In genomic region chr7:55086413-55087201, GRCh38 we compare ENCODE assay signal across 7 cellular contexts.
DNase-seq lines count a peak whose midpoint lies in the region; ATAC-seq and TF ChIP-seq lines count a peak whose summit lies in the region.

No MANE protein-coding gene starts in this region.

- peak overlapping the region; percentile 76 for H3K27ac ChIP-seq in urinary bladder (ENCODE audit: low read depth)

- DNase-seq in GM13976 (ENCODE audit: low spot score): peak; percentile 54
- peak; percentile 97 for DNase-seq in HT1080 (ENCODE audit: low read depth)
- DNase-seq in astrocyte of the cerebellum (ENCODE audit: low read depth): peak; percentile 88
- DNase-seq in left kidney (ENCODE audit: low read depth, low spot score): peak; percentile 87
- no peak for DNase-seq in cerebellar nuclear complex (lab: John Stamatoyannopoulos, UW)

- H3K4me3 ChIP-seq in astrocyte of the cerebellum (ENCODE audit: low read depth, low read length) (peak overlapping the region; percentile 26), urinary bladder (ENCODE audit: low read depth, low read length) (no peak overlapping the region)

- H3K4me1 ChIP-seq in urinary bladder (ENCODE audit: insufficient read depth): no peaks in the 10 kb centered on the region

- H3K36me3 ChIP-seq in urinary bladder (ENCODE audit: insufficient read depth): no peaks in the 10 kb centered on the region

- WGBS in urinary bladder: 12% methylated on average over 18 of the region's 18 CpGs

- peak; percentile 73 for ATAC-seq in GM21423 (IDR thresholded peaks at IDR 0.05; ENCODE audit: unreplicated experiment)

- TF ChIP-seq CTCF in GM13976 (IDR thresholded peaks at IDR 0.05; ENCODE audit: borderline replicate concordance, control extremely low read depth, extremely low read depth, insufficient read depth, missing control alignments) (no peak), astrocyte of the cerebellum (IDR thresholded peaks at IDR 0.05; ENCODE audit: low read depth, low read length, missing control alignments) (no peak)

- in situ Hi-C loops in GM13976 (cut with MboI; ENCODE audit: low sequenced_read_pairs, unreplicated experiment) (no loop called here), astrocyte of the cerebellum (cut with HindIII; ENCODE audit: low sequenced_read_pairs) (no loop called here)

Comparison
In these comparisons a context has a peak if more than half of its experiments do, and no peak if none do; other contexts are left out.
1. DNase-seq: peak in GM13976 (single experiment), HT1080 (single experiment), astrocyte of the cerebellum (single experiment) and left kidney (single experiment); none in cerebellar nuclear complex (0 of 2).